8 cellular contexts compared by ENCODE assay signal in genomic region chr10:104080762-104081161, GRCh38. TPM values are rescaled to one million over a fixed set of nuclear protein-coding genes. Genes with fewer than 3 reads are reported as not detected.
DNase-seq lines count a peak whose midpoint lies in the region; ATAC-seq, FAIRE-seq and TF ChIP-seq lines count a peak whose summit lies in the region.

No MANE protein-coding gene starts in this region.

- no peaks in the 10 kb centered on the region for H4K20me1 ChIP-seq in SU-DHL-6 (ENCODE audit: low read depth, low read length)

- FAIRE-seq in kidney (lab: Jason Lieb, UNC) = no peak

- intact Hi-C loops in kidney (cut with DNase I) = no loop called here

- no peak overlapping the region for H3K4me2 ChIP-seq in SU-DHL-6 (ENCODE audit: low read depth, low read length, poor library complexity, severe bottlenecking)

- no peaks in the 10 kb centered on the region for H3K36me3 ChIP-seq in SU-DHL-6 (ENCODE audit: low read length)
- no peaks in the 10 kb centered on the region for H3K36me3 ChIP-seq in kidney (ENCODE audit: control insufficient read depth in 1 of 2, insufficient read depth in 2 of 2, low read length in 2 of 2)

- no peaks in the 10 kb centered on the region for H3K4me1 Mint-ChIP-seq in activated T-cell treated with anti-CD3 and anti-CD28 coated beads, Interleukin-2, amount 50 U/mL, for 4 hours (ENCODE audit: low read depth)

- no peak overlapping the region for H3K9ac ChIP-seq in SU-DHL-6 (ENCODE audit: low read length)
- no peak overlapping the region for H3K9ac ChIP-seq in kidney (ENCODE audit: low read length in 2 of 2)

- H3F3A ChIP-seq in SU-DHL-6 (ENCODE audit: insufficient read depth) = no peaks in the 10 kb centered on the region

- no peak for ATAC-seq in activated T-cell treated with anti-CD3 and anti-CD28 coated beads, Interleukin-2, amount 50 U/mL, for 4 hours

- no peak overlapping the region for H3K27ac ChIP-seq in SU-DHL-6 (ENCODE audit: low read depth, low read length)
- no peak overlapping the region for H3K27ac ChIP-seq in kidney (ENCODE audit: low read depth in 2 of 2, low read length in 2 of 2)

- no peak overlapping the region for H3K4me3 ChIP-seq in Jurkat, Clone E6-1 (ENCODE audit: low read length)
- H3K4me3 ChIP-seq in SU-DHL-6 (ENCODE audit: insufficient read depth, low read length, poor library complexity, severe bottlenecking) = no peak overlapping the region
- H3K4me3 ChIP-seq in kidney (ENCODE audit: low read length in 2 of 2) = no peak overlapping the region

- peaks cover 0 to 10% of the 10 kb centered on the region in 2 donors for H3K4me1 ChIP-seq in kidney (ENCODE audit: control insufficient read depth in 1 of 2, insufficient read depth in 1 of 2, low read depth in 1 of 2, low read length in 2 of 2)

- no peak overlapping the region for H3K4me3 Mint-ChIP-seq in activated T-cell treated with anti-CD3 and anti-CD28 coated beads, Interleukin-2, amount 50 U/mL, for 4 hours

- H3K9me3 ChIP-seq in SU-DHL-6 (ENCODE audit: insufficient read depth, low read length) (no peaks in the 10 kb centered on the region), kidney (ENCODE audit: control insufficient read depth in 1 of 2, low read length in 2 of 2) (no peaks in the 10 kb centered on the region)

- no peaks in the 10 kb centered on the region for H3K36me3 Mint-ChIP-seq in activated T-cell treated with anti-CD3 and anti-CD28 coated beads, Interleukin-2, amount 50 U/mL, for 4 hours (ENCODE audit: insufficient read depth)

- no peaks in the 10 kb centered on the region for H3K79me2 ChIP-seq in SU-DHL-6 (ENCODE audit: insufficient read depth, low read length)

- H3K9me3 Mint-ChIP-seq in activated T-cell treated with anti-CD3 and anti-CD28 coated beads, Interleukin-2, amount 50 U/mL, for 4 hours = no peaks in the 10 kb centered on the region

- H2AFZ ChIP-seq in SU-DHL-6 (ENCODE audit: low read depth, low read length, severe bottlenecking) = no peak overlapping the region

- TF ChIP-seq CTCF in SU-DHL-6 (IDR thresholded peaks at IDR 0.05; ENCODE audit: insufficient read depth, low read length, poor library complexity, severe bottlenecking) (peak; percentile 54), kidney (IDR thresholded peaks at IDR 0.05; ENCODE audit: borderline replicate concordance, extremely low read depth, insufficient read depth) (peak; percentile 36)

- no peaks in the 10 kb centered on the region for H3K27me3 Mint-ChIP-seq in activated T-cell treated with anti-CD3 and anti-CD28 coated beads, Interleukin-2, amount 50 U/mL, for 4 hours (ENCODE audit: low read depth)

- DNase-seq in DMS 273 treated with DMSO at 0.1 percent for 48 hours (lab: John Stamatoyannopoulos, UW) (peak; percentile 0), kidney (no peak), DMS114 treated with DMSO at 0.1 percent for 48 hours (lab: John Stamatoyannopoulos, UW; ENCODE audit: unreplicated experiment) (no peak), iPS-NIHi7 (ENCODE audit: extremely low spot score) (no peak), islet precursor cell (no peak)
- DNase-seq in Jurkat, Clone E6-1 (ENCODE audit: low read depth, low spot score) = peak; percentile 25
- no peak for DNase-seq in activated T-cell treated with anti-CD3 and anti-CD28 coated beads, Interleukin-2, amount 50 U/mL, for 4 hours

- H3K27me3 ChIP-seq in SU-DHL-6 (ENCODE audit: low read length) = no peaks in the 10 kb centered on the region

- H3K9me2 ChIP-seq in SU-DHL-6 (replicated peaks; ENCODE audit: insufficient read depth, low read length) = no peaks in the 10 kb centered on the region

RNA-seq across cellular contexts. Expression of gene COL17A1, which starts 4.9 kb away (rescaled TPM):
- not detected for polyA plus RNA-seq in Jurkat, Clone E6-1 (2012; ENCODE audit: insufficient read depth, insufficient read length)
- 10.8 TPM for total RNA-seq in kidney
- 0.58 TPM for polyA plus RNA-seq in kidney (ENCODE audit: insufficient read depth, low read depth, low replicate concordance)
- under 1 TPM in 1 of 3 donors, not detected in 2; 0.23 TPM for total RNA-seq in activated T-cell treated with anti-CD3 and anti-CD28 coated beads, Interleukin-2, amount 50 U/mL, for 4 hours

RNA-seq across cellular contexts. Expression of gene SFR1, which starts 41.2 kb away (rescaled TPM):
- polyA plus RNA-seq in Jurkat, Clone E6-1 (2012; ENCODE audit: insufficient read depth, insufficient read length) = 15.3 TPM
- 9.3 TPM for total RNA-seq in kidney
- 7.3 TPM for polyA plus RNA-seq in kidney (ENCODE audit: insufficient read depth, low read depth, low replicate concordance)
- total RNA-seq in activated T-cell treated with anti-CD3 and anti-CD28 coated beads, Interleukin-2, amount 50 U/mL, for 4 hours = 10 to 100 TPM in 2 of 3 donors, 1 to 10 TPM in 1; 9.4 to 12.3 (median 11.9) TPM

Comparison
In these comparisons a context has a peak if more than half of its experiments do, and no peak if none do; other contexts are left out.
1. DNase-seq: peak in DMS 273 treated with DMSO at 0.1 percent for 48 hours (single experiment) and Jurkat, Clone E6-1 (single experiment); none in kidney (single experiment), DMS114 treated with DMSO at 0.1 percent for 48 hours (single experiment), iPS-NIHi7 (single experiment), islet precursor cell (single experiment) and activated T-cell treated with anti-CD3 and anti-CD28 coated beads, Interleukin-2, amount 50 U/mL, for 4 hours (single experiment).